In the genomic region with DNA sequence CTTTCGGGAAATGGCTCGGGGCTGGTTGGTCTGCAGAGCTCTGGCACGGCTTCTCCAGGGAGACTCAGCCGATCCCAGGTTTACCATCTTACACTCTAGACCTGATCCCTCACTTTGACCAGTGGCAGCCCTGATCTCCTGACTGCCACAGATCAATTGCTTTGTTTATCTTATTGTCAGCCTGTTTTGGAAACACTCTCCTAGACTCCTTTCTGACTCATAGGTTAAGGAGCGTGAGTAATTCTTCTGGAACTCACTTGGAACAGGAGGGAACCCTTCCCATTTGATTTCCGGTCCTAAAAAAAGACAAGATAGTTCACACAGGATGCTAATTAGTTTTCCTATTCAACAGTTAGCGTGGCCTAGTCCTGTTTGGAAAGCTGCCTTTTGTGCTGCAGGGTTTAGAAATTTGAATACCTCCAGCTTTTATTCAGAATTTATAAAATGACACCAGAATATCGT, we compare ENCODE assay signal across 9 cellular contexts. TPM values are rescaled to one million over a fixed set of nuclear protein-coding genes. Genes with fewer than 3 reads are reported as not detected.
A peak's percentile ranks its signal among the peaks of the same experiment; 100 is the strongest.
DNase-seq lines count a peak whose midpoint lies in the region; ATAC-seq, FAIRE-seq and TF ChIP-seq lines count a peak whose summit lies in the region.
"Had no signal": no experiment of that assay in that cellular context is flagged by ENCODE, and none has a peak within 500 bp of the region (broad histone marks: within the 10 kb centered on the region; RNA-seq: fewer than 3 reads in every experiment).

No MANE protein-coding gene starts in this region.

- peak overlapping the region in 1 of 3 donors; percentile 29 for H3K4me3 ChIP-seq in breast epithelium
- H3K4me3 ChIP-seq in thyroid gland (replicated peaks in 1 of 3), result no peak overlapping the region

- no peaks in the 10 kb centered on the region for H3K36me3 ChIP-seq in breast epithelium
- H3K36me3 ChIP-seq in thyroid gland, result no peaks in the 10 kb centered on the region

- H3K9me3 ChIP-seq in breast epithelium (no peaks in the 10 kb centered on the region), thyroid gland (no peaks in the 10 kb centered on the region)

- H3K27me3 ChIP-seq in breast epithelium (no peaks in the 10 kb centered on the region), thyroid gland (no peaks in the 10 kb centered on the region)

- WGBS in thyroid gland, 2 donors, result 35 to 40% methylated on average over 8 of the region's 8 CpGs

- DNase-seq in HPDE6-E6E7 (ENCODE audit: extremely low spot score), result peak; percentile 52
- DNase-seq in breast epithelium (ENCODE audit: low spot score in 2 of 2), result peak in 1 of 2 donors; percentile 37
- DNase-seq in left lobe of liver (ENCODE audit: low spot score), result no peak
- peak; percentile 43 to 62 for DNase-seq in thyroid gland
- DNase-seq in DMS79 (lab: John Stamatoyannopoulos, UW), result no peak
- DNase-seq in GM19239 (ENCODE audit: insufficient read length, low spot score), result no peak
- DNase-seq in superior temporal gyrus (ENCODE audit: extremely low spot score), result no peak

- peaks cover 13 to 26% of the 10 kb centered on the region in 2 donors for H3K4me1 ChIP-seq in breast epithelium
- peaks cover 46 to 71% of the 10 kb centered on the region in 2 donors for H3K4me1 ChIP-seq in thyroid gland

- no peak for FAIRE-seq in GM19239 (lab: Jason Lieb, UNC)
- FAIRE-seq: TTC549 had no signal

- H3K27ac ChIP-seq in breast epithelium (peak overlapping the region; percentile 88 to 91), thyroid gland (peak overlapping the region; percentile 90 to 95 (median 90))

- TF ChIP-seq POLR2A in breast epithelium (IDR thresholded peaks at IDR 0.05) (no peak), thyroid gland (IDR thresholded peaks at IDR 0.05) (peak in 1 of 2 donors; percentile 54)

- TF ChIP-seq CTCF in breast epithelium (IDR thresholded peaks at IDR 0.05) (no peak), thyroid gland (IDR thresholded peaks at IDR 0.05) (no peak)

- ATAC-seq in left lobe of liver (peak; percentile 61), HG03135 (IDR thresholded peaks at IDR 0.05; ENCODE audit: unreplicated experiment) (no peak)

- intact Hi-C loops in breast epithelium (cut with DNase I; ENCODE audit: low total_unique reads) (no loop called here), thyroid gland (cut with DNase I) (no loop called here)

RNA-seq across cellular contexts. Expression of a gene that starts 16.0 kb away (rescaled TPM):
- 10 to 100 TPM; 42.0 to 57.5 (median 48.8) TPM for total RNA-seq in breast epithelium
- 37.0 TPM for total RNA-seq in left lobe of liver
- total RNA-seq in thyroid gland, result 10 to 100 TPM; 41.2 to 97.5 (median 50.7) TPM

Comparison
In these comparisons a context has a peak if more than half of its experiments do, and no peak if none do; other contexts are left out.
1. DNase-seq: peak in HPDE6-E6E7 (single experiment) and thyroid gland (2 of 2); none in left lobe of liver (single experiment), DMS79 (single experiment), GM19239 (single experiment) and superior temporal gyrus (single experiment).